In the genomic region with DNA sequence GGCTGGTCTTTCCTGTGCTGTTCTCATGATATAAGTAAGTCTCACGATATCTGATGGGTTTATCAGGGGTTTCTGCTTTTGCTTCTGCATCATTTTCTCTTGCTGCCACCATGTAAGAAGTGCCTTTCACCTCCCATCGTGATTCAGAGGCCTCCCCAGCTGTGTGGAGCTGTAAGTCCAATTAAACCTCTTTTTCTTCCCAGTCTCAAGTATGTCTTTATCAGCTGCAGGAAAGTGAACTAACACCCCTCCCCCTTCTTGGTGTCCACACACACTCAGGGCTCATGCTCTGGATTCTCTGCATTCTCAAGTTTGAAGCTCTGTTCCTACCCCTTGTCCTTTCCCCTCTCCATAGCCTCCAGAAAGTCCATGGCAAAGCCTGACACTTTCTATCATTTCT, we compare ENCODE assay signal across 22 cellular contexts.
DNase-seq lines count a peak whose midpoint lies in the region; ATAC-seq and TF ChIP-seq lines count a peak whose summit lies in the region.
"Had no signal": no experiment of that assay in that cellular context is flagged by ENCODE, and none has a peak within 500 bp of the region (broad histone marks: within the 10 kb centered on the region; RNA-seq: fewer than 3 reads in every experiment).

No MANE protein-coding gene starts in this region.

- no peaks in the 10 kb centered on the region for H3K79me1 ChIP-seq in trophoblast cell (ENCODE audit: low read length)

- TF ChIP-seq CTCF in left ventricle myocardium inferior (IDR thresholded peaks at IDR 0.05; ENCODE audit: borderline replicate concordance) (no peak), fibroblast of pulmonary artery (IDR thresholded peaks at IDR 0.05; ENCODE audit: low read length, missing control alignments) (no peak)

- no peak overlapping the region for H2AK5ac ChIP-seq in trophoblast cell (ENCODE audit: low read length)

- H3K9me3 ChIP-seq in left ventricle myocardium inferior (replicated peaks), result peaks cover 20% of the 10 kb centered on the region
- no peaks in the 10 kb centered on the region for H3K9me3 ChIP-seq in right cardiac atrium (ENCODE audit: control insufficient read depth, low read length)
- H3K9me3 ChIP-seq in trophoblast cell (ENCODE audit: insufficient read depth, low read depth, low read length), result peaks cover 5% of the 10 kb centered on the region
- H3K9me3 ChIP-seq: HAP-1 had no signal

- no peak overlapping the region for H4K12ac ChIP-seq in trophoblast cell (ENCODE audit: low read depth, low read length)

- H3K27me3 Mint-ChIP-seq in activated naive CD4-positive, alpha-beta T cell treated with anti-CD3 and anti-CD28 coated beads for 36 hours (ENCODE audit: low read depth), result peaks cover 20% of the 10 kb centered on the region
- H3K27me3 Mint-ChIP-seq: B cell had no signal

- H3K4me1 Mint-ChIP-seq in activated naive CD4-positive, alpha-beta T cell treated with anti-CD3 and anti-CD28 coated beads for 36 hours (ENCODE audit: low read depth), result no peaks in the 10 kb centered on the region
- H3K4me1 Mint-ChIP-seq: B cell had no signal

- WGBS in right cardiac atrium, result 56% methylated on average over 2 of the region's 2 CpGs
- no CpG with 5 or more reads among the region's 2 CpGs for WGBS in trophoblast cell (ENCODE audit: extremely low coverage, insufficient coverage, insufficient read length)

- H2AFZ ChIP-seq in trophoblast cell (ENCODE audit: insufficient read depth, low read length, poor library complexity), result no peak overlapping the region
- H2AFZ ChIP-seq: PC-9 had no signal

- H2BK12ac ChIP-seq in trophoblast cell (ENCODE audit: low read length), result no peak overlapping the region

- ATAC-seq in right cardiac atrium, result no peak

- H3K23ac ChIP-seq in trophoblast cell (ENCODE audit: low read length), result no peak overlapping the region

- no peak overlapping the region for H3K27ac Mint-ChIP-seq in activated naive CD4-positive, alpha-beta T cell treated with anti-CD3 and anti-CD28 coated beads for 36 hours
- H3K27ac Mint-ChIP-seq: B cell had no signal

- H3K79me2 ChIP-seq in trophoblast cell (ENCODE audit: control insufficient read depth, insufficient read depth, low read length, poor library complexity), result no peaks in the 10 kb centered on the region

- no peak for DNase-seq in left ventricle myocardium inferior
- no peak for DNase-seq in right cardiac atrium
- peak; percentile 34 for DNase-seq in fibroblast of pulmonary artery (ENCODE audit: low read depth)
- peak; percentile 60 to 78 for DNase-seq in trophoblast cell
- DNase-seq in effector CD4-positive, alpha-beta T cell, result no peak
- DNase-seq in activated naive CD4-positive, alpha-beta T cell treated with anti-CD3 and anti-CD28 coated beads for 36 hours, result no peak
- DNase-seq in HuH-7.5 (ENCODE audit: low spot score), result no peak
- no peak for DNase-seq in SHP77 (lab: John Stamatoyannopoulos, UW)
- DNase-seq: DMS 273 treated with DMSO at 0.1 percent for 48 hours, DND-41, Kasumi-1, MM.1S, NCI-H1092, NCI-H1436 treated with DMSO at 0.1 percent for 48 hours, NCI-H2029, NCI-H345, NCI-H524 treated with DMSO at 0.1 percent for 48 hours, PC-9 had no signal

- H3K4me3 Mint-ChIP-seq in activated naive CD4-positive, alpha-beta T cell treated with anti-CD3 and anti-CD28 coated beads for 36 hours, result no peak overlapping the region
- H3K4me3 Mint-ChIP-seq: B cell had no signal

- H3K4me2 ChIP-seq in trophoblast cell (ENCODE audit: low read length), result no peak overlapping the region
- H3K4me2 ChIP-seq: PC-9 had no signal

- H3K9me3 Mint-ChIP-seq in activated naive CD4-positive, alpha-beta T cell treated with anti-CD3 and anti-CD28 coated beads for 36 hours, result peaks cover 13% of the 10 kb centered on the region

- H3K36me3 ChIP-seq in left ventricle myocardium inferior (no peaks in the 10 kb centered on the region), trophoblast cell (ENCODE audit: control insufficient read depth in 1 of 2, insufficient read depth in 2 of 2, low read length in 2 of 2) (no peaks in the 10 kb centered on the region)
- H3K36me3 ChIP-seq: HAP-1 had no signal

- peak overlapping the region; percentile 26 for H3K27ac ChIP-seq in left ventricle myocardium inferior (replicated peaks)
- no peak overlapping the region for H3K27ac ChIP-seq in right cardiac atrium (ENCODE audit: low read length)
- no peak overlapping the region for H3K27ac ChIP-seq in trophoblast cell (ENCODE audit: low read depth, low read length)
- H3K27ac ChIP-seq: GM23248, PC-9, RWPE1 had no signal

- intact Hi-C loops in left ventricle myocardium inferior (cut with micrococcal nuclease) (no loop called here), right cardiac atrium (cut with DNase I) (no loop called here)
- intact Hi-C loops in activated naive CD4-positive, alpha-beta T cell treated with anti-CD3 and anti-CD28 coated beads for 36 hours (cut with micrococcal nuclease), result no loop called here

- H3K18ac ChIP-seq in trophoblast cell (ENCODE audit: low read length), result no peak overlapping the region

- H3K4me3 ChIP-seq in left ventricle myocardium inferior (no peak overlapping the region), right cardiac atrium (ENCODE audit: low read length) (no peak overlapping the region), fibroblast of pulmonary artery (replicated peaks; ENCODE audit: low read depth, low read length) (no peak overlapping the region), trophoblast cell (ENCODE audit: low read depth, low read length) (no peak overlapping the region)
- H3K4me3 ChIP-seq: GM23248, HAP-1, PC-9 had no signal

- no peak overlapping the region for H3K14ac ChIP-seq in trophoblast cell (ENCODE audit: low read length)

- no peak overlapping the region for H4K91ac ChIP-seq in trophoblast cell (ENCODE audit: low read depth, low read length)

- H3K27me3 ChIP-seq in left ventricle myocardium inferior (ENCODE audit: low read depth) (peaks cover 7% of the 10 kb centered on the region), right cardiac atrium (ENCODE audit: control insufficient read depth, insufficient read depth) (no peaks in the 10 kb centered on the region), trophoblast cell (ENCODE audit: insufficient read depth, low read length) (no peaks in the 10 kb centered on the region)

- CTCF ChIA-PET in activated naive CD4-positive, alpha-beta T cell treated with anti-CD3 and anti-CD28 coated beads for 36 hours (lab: Charles Lee), result no interaction called here

- H2BK5ac ChIP-seq in trophoblast cell (ENCODE audit: low read depth, low read length, poor library complexity), result no peak overlapping the region

- no peak overlapping the region for H3K9ac ChIP-seq in trophoblast cell (ENCODE audit: low read length)
- H3K9ac ChIP-seq: GM23248 had no signal

- H2BK120ac ChIP-seq in trophoblast cell (ENCODE audit: insufficient read depth, low read length, poor library complexity), result no peak overlapping the region

- H3K4ac ChIP-seq in trophoblast cell (ENCODE audit: low read depth, low read length), result no peak overlapping the region

- no peaks in the 10 kb centered on the region for H3K36me3 Mint-ChIP-seq in activated naive CD4-positive, alpha-beta T cell treated with anti-CD3 and anti-CD28 coated beads for 36 hours (ENCODE audit: low read depth)

- H3K4me1 ChIP-seq in left ventricle myocardium inferior, result peaks cover 14% of the 10 kb centered on the region
- no peaks in the 10 kb centered on the region for H3K4me1 ChIP-seq in right cardiac atrium (ENCODE audit: control insufficient read depth, insufficient read depth, low read length)
- H3K4me1 ChIP-seq in trophoblast cell (ENCODE audit: control insufficient read depth in 1 of 2, insufficient read depth in 2 of 2, low read length in 2 of 2), result peaks cover 0 to 2% of the 10 kb centered on the region in 2 experiments
- H3K4me1 ChIP-seq: HAP-1 had no signal

- no peak overlapping the region for H4K8ac ChIP-seq in trophoblast cell (ENCODE audit: low read depth, low read length)

Comparison
In these comparisons a context has a peak if more than half of its experiments do, and no peak if none do; other contexts are left out.
1. DNase-seq: peak in fibroblast of pulmonary artery (single experiment) and trophoblast cell (2 of 2); none in left ventricle myocardium inferior (single experiment), right cardiac atrium (0 of 3), effector CD4-positive, alpha-beta T cell (single experiment), activated naive CD4-positive, alpha-beta T cell treated with anti-CD3 and anti-CD28 coated beads for 36 hours (single experiment), HuH-7.5 (single experiment) and SHP77 (0 of 2).